In genomic region chr3:141814375-141814774, GRCh38 we compare ENCODE assay signal across 38 cellular contexts. TPM values are rescaled to one million over a fixed set of nuclear protein-coding genes. Genes with fewer than 3 reads are reported as not detected.
"Had no signal": no experiment of that assay in that cellular context is flagged by ENCODE, and none has a peak within 500 bp of the region (broad histone marks: within the 10 kb centered on the region; RNA-seq: fewer than 3 reads in every experiment).

No MANE protein-coding gene starts in this region.

- DNase-seq: Karpas-422, Kasumi-1, MG63, MM.1S, MV-4-11, NCI-H1048, NCI-H1092, NCI-H1092 treated with DMSO at 0.1 percent for 48 hours, NCI-H1105, NCI-H1105 treated with DMSO at 0.1 percent for 48 hours, NCI-H1417, NCI-H1417 treated with DMSO at 0.1 percent for 48 hours, NCI-H1436, NCI-H1436 treated with DMSO at 0.1 percent for 48 hours, NCI-H146, NCI-H1694, NCI-H1694 treated with DMSO at 0.1 percent for 48 hours, NCI-H187, NCI-H187 treated with DMSO at 0.1 percent for 48 hours, NCI-H1930, NCI-H2029, NCI-H2029 treated with DMSO at 0.1 percent for 48 hours, NCI-H2081, NCI-H2081 treated with DMSO at 0.1 percent for 48 hours, NCI-H2107, NCI-H2171, NCI-H2171 treated with DMSO at 0.1 percent for 48 hours, NCI-H2227 treated with DMSO at 0.1 percent for 48 hours, NCI-H226, NCI-H345, NCI-H446, NCI-H446 treated with DMSO at 0.1 percent for 48 hours, NCI-H510A, NCI-H510A treated with DMSO at 0.1 percent for 48 hours had no signal

- H3K36me3 ChIP-seq: MG63 had no signal

- H3K4me3 ChIP-seq: MG63 had no signal

- H3K27me3 ChIP-seq: MG63 had no signal

- H3K9me3 ChIP-seq: MG63 had no signal

RNA-seq across cellular contexts. Expression of gene GRK7, which starts 51.2 kb away (rescaled TPM):
- total RNA-seq: LHCN-M2, M059J, MCF 10A, NCI-H460 had no signal
